ENCODE assay signal across 24 cellular contexts in genomic region chr4:55410431-55410830, GRCh38. TPM values are rescaled to one million over a fixed set of nuclear protein-coding genes. Genes with fewer than 3 reads are reported as not detected.
A peak's percentile ranks its signal among the peaks of the same experiment; 100 is the strongest.
DNase-seq lines count a peak whose midpoint lies in the region; ATAC-seq and TF ChIP-seq lines count a peak whose summit lies in the region.
"Had no signal": no experiment of that assay in that cellular context is flagged by ENCODE, and none has a peak within 500 bp of the region (broad histone marks: within the 10 kb centered on the region; RNA-seq: fewer than 3 reads in every experiment).

No MANE protein-coding gene starts in this region.

- intact Hi-C loops in ascending aorta (cut with DNase I) (no loop called here), spleen (cut with DNase I; ENCODE audit: low total_unique reads) (no loop called here), sigmoid colon (cut with DNase I) (no loop called here)

- H3K4me1 ChIP-seq in ACC112 (ENCODE audit: control insufficient read depth, insufficient read depth, low read length, unreplicated experiment) (peaks cover 42% of the 10 kb centered on the region), ascending aorta (peaks cover 6 to 25% of the 10 kb centered on the region in 2 donors), spleen (peaks cover 5 to 57% (median 43%) of the 10 kb centered on the region in 6 donors), sigmoid colon (peaks cover 0 to 30% (median 28%) of the 10 kb centered on the region in 4 donors), neural progenitor cell (peaks cover 11% of the 10 kb centered on the region)
- H3K4me1 ChIP-seq in CD4-positive, CD25-positive, alpha-beta regulatory T cell (ENCODE audit: control insufficient read depth, insufficient read depth, low read length, poor library complexity, severe bottlenecking) = peaks cover 13% of the 10 kb centered on the region
- H3K4me1 ChIP-seq: parathyroid adenoma had no signal

- TF ChIP-seq POLR2A in spleen (IDR thresholded peaks at IDR 0.05) = no peak
- no peak for TF ChIP-seq POLR2A in sigmoid colon (IDR thresholded peaks at IDR 0.05)

- peaks cover 8% of the 10 kb centered on the region for H3F3A ChIP-seq in neural progenitor cell (ENCODE audit: low read depth)

- no peak for ATAC-seq in CD4-positive, CD25-positive, alpha-beta regulatory T cell (ENCODE audit: low read depth in 2 of 2)
- ATAC-seq: HCT116 had no signal

- no peaks in the 10 kb centered on the region for H3K27me3 ChIP-seq in ACC112 (ENCODE audit: insufficient read depth, low read length)
- no peaks in the 10 kb centered on the region for H3K27me3 ChIP-seq in CD4-positive, CD25-positive, alpha-beta regulatory T cell (ENCODE audit: control insufficient read depth, insufficient read depth, low read length)
- H3K27me3 ChIP-seq in ascending aorta = no peaks in the 10 kb centered on the region
- H3K27me3 ChIP-seq in spleen (replicated peaks in 1 of 7) = no peaks in the 10 kb centered on the region
- H3K27me3 ChIP-seq in sigmoid colon = no peaks in the 10 kb centered on the region
- no peaks in the 10 kb centered on the region for H3K27me3 ChIP-seq in neural progenitor cell
- H3K27me3 ChIP-seq: heart right ventricle, stomach, tibial artery had no signal

- TF ChIP-seq CTCF in ascending aorta (IDR thresholded peaks at IDR 0.05) = no peak
- TF ChIP-seq CTCF in osteocyte (IDR thresholded peaks at IDR 0.05) = no peak
- TF ChIP-seq CTCF in spleen (IDR thresholded peaks at IDR 0.05 in 8 of 11, conservative IDR thresholded peaks at IDR 0.05 in 3 of 11) = no peak
- no peak for TF ChIP-seq CTCF in sigmoid colon (IDR thresholded peaks at IDR 0.05)
- TF ChIP-seq CTCF in neural progenitor cell (IDR thresholded peaks at IDR 0.05) = no peak

- peaks cover 89% of the 10 kb centered on the region for H3K79me2 ChIP-seq in ACC112 (ENCODE audit: control insufficient read depth, insufficient read depth, low read length, unreplicated experiment)
- peaks cover 99% of the 10 kb centered on the region for H3K79me2 ChIP-seq in neural progenitor cell (ENCODE audit: low read depth)

- H3K27ac ChIP-seq in ACC112 (ENCODE audit: low read depth, low read length) (peak overlapping the region; percentile 54), ascending aorta (peak overlapping the region; percentile 38 to 70), spleen (peak overlapping the region in 1 of 8 donors; percentile 21), sigmoid colon (no peak overlapping the region), neural progenitor cell (no peak overlapping the region)
- no peak overlapping the region for H3K27ac ChIP-seq in CD4-positive, CD25-positive, alpha-beta regulatory T cell (ENCODE audit: insufficient read depth, low read length, poor library complexity, severe bottlenecking)
- H3K27ac ChIP-seq: parathyroid adenoma, stomach, VCaP had no signal

- peaks cover 37 to 48% (median 39%) of the 10 kb centered on the region in 4 donors for H3K4me1 Mint-ChIP-seq in CD4-positive, CD25-positive, alpha-beta regulatory T cell
- H3K4me1 Mint-ChIP-seq in osteocyte (ENCODE audit: unreplicated experiment) = peaks cover 28% of the 10 kb centered on the region
- H3K4me1 Mint-ChIP-seq in neural progenitor cell = no peaks in the 10 kb centered on the region

- no peak for DNase-seq in CD4-positive, CD25-positive, alpha-beta regulatory T cell
- DNase-seq in ascending aorta (ENCODE audit: low spot score in 2 of 2) (no peak), osteocyte (ENCODE audit: extremely low spot score, unreplicated experiment) (no peak), spleen (no peak), sigmoid colon (no peak), neural progenitor cell (ENCODE audit: low spot score) (no peak)
- DNase-seq: activated CD4-positive, alpha-beta T cell treated with anti-CD3 and anti-CD28 coated beads for 48 hours; activated CD8-positive, alpha-beta memory T cell treated with anti-CD3 and anti-CD28 coated beads for 24 hours; activated gamma-delta T cell treated with Interleukin-2 at 50 U/mL for 16 hours; activated T-cell treated with anti-CD3 and anti-CD28 coated beads for 4 hours; C1 segment of cervical spinal cord; heart right ventricle; NCI-H146; nephron progenitor cell; stimulated activated CD8-positive, alpha-beta memory T cell treated with anti-CD3 and anti-CD28 coated beads, Interleukin-4, amount 100 ng/mL, for 48 hours; stomach; SW 1271; T-helper 9 cell; tibial artery had no signal

- peaks cover 24% of the 10 kb centered on the region for H3K36me3 Mint-ChIP-seq in CD4-positive, CD25-positive, alpha-beta regulatory T cell
- H3K36me3 Mint-ChIP-seq in osteocyte (ENCODE audit: unreplicated experiment) (peaks cover 15% of the 10 kb centered on the region), neural progenitor cell (peaks cover 20% of the 10 kb centered on the region)

- no peaks in the 10 kb centered on the region for H3K27me3 Mint-ChIP-seq in CD4-positive, CD25-positive, alpha-beta regulatory T cell
- H3K27me3 Mint-ChIP-seq in osteocyte (ENCODE audit: unreplicated experiment) (no peaks in the 10 kb centered on the region), neural progenitor cell (ENCODE audit: insufficient read depth, low read depth) (peaks cover 2% of the 10 kb centered on the region)

- no peaks in the 10 kb centered on the region for H3K9me3 Mint-ChIP-seq in CD4-positive, CD25-positive, alpha-beta regulatory T cell
- H3K9me3 Mint-ChIP-seq in osteocyte (ENCODE audit: unreplicated experiment) (no peaks in the 10 kb centered on the region), neural progenitor cell (no peaks in the 10 kb centered on the region)
- H3K9me3 Mint-ChIP-seq: nephron progenitor cell had no signal

- WGBS in spleen, 5 donors = 79 to 95% (median 91%) methylated on average over 8 of the region's 8 CpGs
- 92 to 96% methylated on average over 8 of the region's 8 CpGs for WGBS in sigmoid colon, 2 donors

- no peaks in the 10 kb centered on the region for H3K9me3 ChIP-seq in CD4-positive, CD25-positive, alpha-beta regulatory T cell (ENCODE audit: control insufficient read depth in 2 of 2, low read length in 2 of 2)
- H3K9me3 ChIP-seq in ascending aorta (no peaks in the 10 kb centered on the region), spleen (no peaks in the 10 kb centered on the region), sigmoid colon (no peaks in the 10 kb centered on the region), neural progenitor cell (ENCODE audit: low read depth) (no peaks in the 10 kb centered on the region)
- H3K9me3 ChIP-seq: heart right ventricle, stomach, tibial artery had no signal

- H2AFZ ChIP-seq in ACC112 (ENCODE audit: low read length, unreplicated experiment) = no peak overlapping the region
- H2AFZ ChIP-seq in neural progenitor cell (replicated peaks) = no peak overlapping the region
- H2AFZ ChIP-seq: parathyroid adenoma had no signal

- H3K36me3 ChIP-seq in ACC112 (ENCODE audit: insufficient read depth, low read length) = peaks cover 45% of the 10 kb centered on the region
- H3K36me3 ChIP-seq in CD4-positive, CD25-positive, alpha-beta regulatory T cell (ENCODE audit: control insufficient read depth, insufficient read depth, low read length) = peaks cover 22% of the 10 kb centered on the region
- peaks cover 18 to 30% of the 10 kb centered on the region in 2 donors for H3K36me3 ChIP-seq in ascending aorta
- H3K36me3 ChIP-seq in spleen = peaks cover 0 to 80% (median 37%) of the 10 kb centered on the region in 6 donors
- H3K36me3 ChIP-seq in sigmoid colon = peaks cover 0 to 52% (median 3%) of the 10 kb centered on the region in 4 donors
- H3K36me3 ChIP-seq in neural progenitor cell = no peaks in the 10 kb centered on the region

- no peak overlapping the region for H3K4me3 Mint-ChIP-seq in CD4-positive, CD25-positive, alpha-beta regulatory T cell
- H3K4me3 Mint-ChIP-seq in osteocyte (ENCODE audit: unreplicated experiment) (no peak overlapping the region), neural progenitor cell (no peak overlapping the region)
- H3K4me3 Mint-ChIP-seq: nephron progenitor cell had no signal

- H3K9ac ChIP-seq in neural progenitor cell = no peak overlapping the region
- H3K9ac ChIP-seq: parathyroid adenoma had no signal

- H4K20me1 ChIP-seq in neural progenitor cell (ENCODE audit: low read depth) = peaks cover 59% of the 10 kb centered on the region

- TF ChIP-seq EP300 in sigmoid colon (IDR thresholded peaks at IDR 0.05) = no peak

- H3K4me3 ChIP-seq in ACC112 (ENCODE audit: low read depth, low read length) (no peak overlapping the region), ascending aorta (no peak overlapping the region), spleen (no peak overlapping the region), sigmoid colon (no peak overlapping the region), neural progenitor cell (no peak overlapping the region)
- no peak overlapping the region for H3K4me3 ChIP-seq in CD4-positive, CD25-positive, alpha-beta regulatory T cell (ENCODE audit: low read depth, low read length)
- H3K4me3 ChIP-seq: lung, stomach had no signal

- H3K4me2 ChIP-seq in neural progenitor cell = no peak overlapping the region

- peak overlapping the region; percentile 33 to 78 (median 60) for H3K27ac Mint-ChIP-seq in CD4-positive, CD25-positive, alpha-beta regulatory T cell
- H3K27ac Mint-ChIP-seq in osteocyte (ENCODE audit: unreplicated experiment) (peak overlapping the region; percentile 85), neural progenitor cell (no peak overlapping the region)

RNA-seq across cellular contexts. Expression of gene TMEM165, which starts 14.7 kb away (rescaled TPM):
- total RNA-seq in CD4-positive, CD25-positive, alpha-beta regulatory T cell = 44.0 TPM
- 10 to 100 TPM; 34.5 to 50.1 (median 44.7) TPM for polyA plus RNA-seq in CD4-positive, CD25-positive, alpha-beta regulatory T cell
- total RNA-seq in ascending aorta = 178 TPM
- total RNA-seq in osteocyte = 95.5 and 102 TPM in 2 replicates
- total RNA-seq in spleen = 100 to 1,000 TPM in 6 of 7 donors, 10 to 100 TPM in 1; 94.8 to 193 (median 160) TPM
- 10 to 100 TPM; 54.3 to 60.3 (median 54.7) TPM for polyA plus RNA-seq in spleen
- total RNA-seq in sigmoid colon = 100 to 1,000 TPM; 144 to 219 (median 165) TPM
- 10 to 100 TPM; 12.9 to 46.5 (median 18.6) TPM for polyA plus RNA-seq in sigmoid colon
- total RNA-seq in neural progenitor cell (ENCODE audit: low replicate concordance) = 85.6 and 110 TPM in 2 replicates

Comparison
In these comparisons a context has a peak if more than half of its experiments do, and no peak if none do; other contexts are left out.
1. H3K27ac ChIP-seq: peak in ACC112 (single experiment) and ascending aorta (2 of 2); none in CD4-positive, CD25-positive, alpha-beta regulatory T cell (single experiment), sigmoid colon (0 of 4) and neural progenitor cell (single experiment).